1 cellular context compared by ENCODE assay signal in genomic region chr5:73693573-73694061, GRCh38.
TF ChIP-seq lines count a peak whose summit lies in the region.

No MANE protein-coding gene starts in this region.

TF ChIP-seq in liver, 16 proteins besides CTCF, POLR2A, EP300 and RAD21 (continued from another document):
- TF ChIP-seq HNF4A (conservative IDR thresholded peaks at IDR 0.05) (peak in 1 of 2 donors; percentile 6), HNF4G (IDR thresholded peaks at IDR 0.05) (no peak), TAF1 (conservative IDR thresholded peaks at IDR 0.05) (no peak), GABPA (IDR thresholded peaks at IDR 0.05 in 1 of 2, conservative IDR thresholded peaks at IDR 0.05 in 1 of 2) (no peak), YY1 (IDR thresholded peaks at IDR 0.05) (no peak), EGR1 (IDR thresholded peaks at IDR 0.05; ENCODE audit: low read depth in 2 of 2) (no peak), SP1 (IDR thresholded peaks at IDR 0.05) (no peak)
